In genomic region chr11:69272961-69273461, GRCh38 we compare ENCODE assay signal across 27 cellular contexts. TPM values are rescaled to one million over a fixed set of nuclear protein-coding genes. Genes with fewer than 3 reads are reported as not detected.
"Had no signal": no experiment of that assay in that cellular context is flagged by ENCODE, and none has a peak within 500 bp of the region (broad histone marks: within the 10 kb centered on the region; RNA-seq: fewer than 3 reads in every experiment).

No MANE protein-coding gene starts in this region.

- H3K4me1 Mint-ChIP-seq: activated naive CD4-positive, alpha-beta T cell treated with anti-CD3 and anti-CD28 coated beads, Interleukin-2, amount 10 ng/mL, durations not matched to agents 7 days and 5 days; activated naive CD8-positive, alpha-beta T cell treated with anti-CD3 and anti-CD28 coated beads, Interleukin-2, amount 10 ng/mL, durations not matched to agents 7 days and 5 days; central memory CD8-positive, alpha-beta T cell; naive thymus-derived CD8-positive, alpha-beta T cell had no signal

- H3K9me3 Mint-ChIP-seq: activated naive CD4-positive, alpha-beta T cell treated with anti-CD3 and anti-CD28 coated beads, Interleukin-2, amount 10 ng/mL, durations not matched to agents 7 days and 5 days; central memory CD8-positive, alpha-beta T cell had no signal

- H3K27ac Mint-ChIP-seq: activated naive CD4-positive, alpha-beta T cell treated with anti-CD3 and anti-CD28 coated beads, Interleukin-2, amount 10 ng/mL, durations not matched to agents 7 days and 5 days; activated naive CD8-positive, alpha-beta T cell treated with anti-CD3 and anti-CD28 coated beads, Interleukin-2, amount 10 ng/mL, durations not matched to agents 7 days and 5 days; naive thymus-derived CD8-positive, alpha-beta T cell had no signal

- H3K4me3 ChIP-seq: ascending aorta, hepatocyte, left ventricle myocardium inferior, right atrium auricular region, tibial artery had no signal

- H2AFZ ChIP-seq: hepatocyte, parathyroid adenoma had no signal

- H3K9me3 ChIP-seq: ascending aorta, left ventricle myocardium inferior, right atrium auricular region, tibial artery had no signal

- DNase-seq: activated CD4-positive, alpha-beta T cell treated with anti-CD3 and anti-CD28 coated beads for 4 hours; activated CD4-positive, alpha-beta T cell treated with anti-CD3 and anti-CD28 coated beads, Interleukin-2, amount 50 U/mL, for 4 hours; activated CD8-positive, alpha-beta memory T cell treated with anti-CD3 and anti-CD28 coated beads, Interleukin-2, amount 50 U/mL, for 4 hours; activated gamma-delta T cell; activated naive CD4-positive, alpha-beta T cell treated with anti-CD3 and anti-CD28 coated beads, Interleukin-2, amount 10 ng/mL, durations not matched to agents 7 days and 5 days; activated naive CD8-positive, alpha-beta T cell treated with anti-CD3 and anti-CD28 coated beads, Interleukin-2, amount 10 ng/mL, durations not matched to agents 7 days and 5 days; activated T-cell treated with anti-CD3 and anti-CD28 coated beads, Interleukin-2, amount 50 U/mL, for 1 hour; brain microvascular endothelial cell; dermis blood vessel endothelial cell; effector CD4-positive, alpha-beta T cell; left ventricle myocardium inferior; midbrain; occipital lobe; stimulated activated CD4-positive, alpha-beta T cell treated with anti-CD3 and anti-CD28 coated beads, Interleukin-2, amount 100 ng/mL, for 48 hours; stimulated activated naive CD8-positive, alpha-beta T cell treated with anti-CD3 and anti-CD28 coated beads, Interleukin-15, Interleukin-2, amounts not matched to agents 100 U/mL and 50 U/mL, for 24 hours; tibial artery had no signal

- H3K36me3 Mint-ChIP-seq: activated naive CD4-positive, alpha-beta T cell treated with anti-CD3 and anti-CD28 coated beads, Interleukin-2, amount 10 ng/mL, durations not matched to agents 7 days and 5 days; activated naive CD8-positive, alpha-beta T cell treated with anti-CD3 and anti-CD28 coated beads, Interleukin-2, amount 10 ng/mL, durations not matched to agents 7 days and 5 days; naive thymus-derived CD8-positive, alpha-beta T cell had no signal

- H3K27me3 ChIP-seq: ascending aorta, hepatocyte, right atrium auricular region, tibial artery had no signal

- H3K36me3 ChIP-seq: ascending aorta, brain microvascular endothelial cell, left ventricle myocardium inferior, right atrium auricular region, tibial artery had no signal

- H3K27me3 Mint-ChIP-seq: activated naive CD8-positive, alpha-beta T cell treated with anti-CD3 and anti-CD28 coated beads, Interleukin-2, amount 10 ng/mL, durations not matched to agents 7 days and 5 days; central memory CD8-positive, alpha-beta T cell had no signal

- H3K4me3 Mint-ChIP-seq: activated naive CD4-positive, alpha-beta T cell treated with anti-CD3 and anti-CD28 coated beads, Interleukin-2, amount 10 ng/mL, durations not matched to agents 7 days and 5 days; activated naive CD8-positive, alpha-beta T cell treated with anti-CD3 and anti-CD28 coated beads, Interleukin-2, amount 10 ng/mL, durations not matched to agents 7 days and 5 days; central memory CD8-positive, alpha-beta T cell; neural crest cell had no signal

- H3K79me2 ChIP-seq: hepatocyte, parathyroid adenoma had no signal

- H3K27ac ChIP-seq: ascending aorta, brain microvascular endothelial cell, left ventricle myocardium inferior, parathyroid adenoma, right atrium auricular region, tibial artery had no signal

- H3K4me1 ChIP-seq: ascending aorta, parathyroid adenoma had no signal

- H3K9ac ChIP-seq: parathyroid adenoma had no signal

- ATAC-seq: naive thymus-derived CD8-positive, alpha-beta T cell; stimulated activated naive CD8-positive, alpha-beta T cell treated with anti-CD3 and anti-CD28 coated beads, Interleukin-15, Interleukin-2, amounts not matched to agents 100 U/mL and 50 U/mL, for 24 hours had no signal

- H3K4me2 ChIP-seq: hepatocyte had no signal

RNA-seq across cellular contexts. Expression of gene MYEOV, which starts 20.9 kb away (rescaled TPM):
- total RNA-seq: activated naive CD8-positive, alpha-beta T cell treated with anti-CD3 and anti-CD28 coated beads, Interleukin-2, amount 10 ng/mL, durations not matched to agents 7 days and 5 days; ascending aorta; dermis blood vessel endothelial cell; frontal cortex; hepatocyte; left ventricle myocardium inferior; naive thymus-derived CD8-positive, alpha-beta T cell; occipital lobe; SK-MEL-5; T-helper 1 cell treated with Interleukin-12 subunit alpha and Interleukin-12 subunit beta and Interleukin-4 antibody, amounts not matched to agents 30 ng/mL and 1 ng/mL, for 36 hours; ureter had no signal
- polyA plus RNA-seq: hepatocyte; naive thymus-derived CD8-positive, alpha-beta T cell had no signal
